In genomic region chr17:81115219-81115618, GRCh38 we compare ENCODE assay signal across 17 cellular contexts.
DNase-seq lines count a peak whose midpoint lies in the region; ATAC-seq lines count a peak whose summit lies in the region.
"Had no signal": no experiment of that assay in that cellular context is flagged by ENCODE, and none has a peak within 500 bp of the region (broad histone marks: within the 10 kb centered on the region; RNA-seq: fewer than 3 reads in every experiment).

No MANE protein-coding gene starts in this region.

- DNase-seq in stimulated activated effector memory CD8-positive, alpha-beta T cell treated with anti-CD3 and anti-CD28 coated beads, Interleukin-12 subunit alpha, Interleukin-12 subunit beta, amount 100 ng/mL, for 72 hours (ENCODE audit: low spot score in 2 of 2), result no peak
- DNase-seq in activated naive CD4-positive, alpha-beta T cell treated with anti-CD3 and anti-CD28 coated beads, Interleukin-2, amount 10 ng/mL, durations not matched to agents 7 days and 5 days, result no peak
- DNase-seq in stimulated activated naive B cell treated with anti-CD40 and anti-IgM and Interleukin-4, amounts not matched to agents 10 μg/mL and 1 μg/mL and 100 μg/mL, for 72 hours, result no peak
- no peak for DNase-seq in activated CD8-positive, alpha-beta memory T cell treated with anti-CD3 and anti-CD28 coated beads, Interleukin-2, amount 50 U/mL, for 4 hours
- DNase-seq: AML-193, GM23248, H9, NCI-H1105, NCI-H2029 treated with DMSO at 0.1 percent for 48 hours, NCI-H226 had no signal

- H3K4me1 Mint-ChIP-seq in stimulated activated effector memory CD8-positive, alpha-beta T cell treated with anti-CD3 and anti-CD28 coated beads, Interleukin-12 subunit alpha, Interleukin-12 subunit beta, amount 100 ng/mL, for 72 hours, result peaks cover 11% of the 10 kb centered on the region
- peaks cover 3% of the 10 kb centered on the region for H3K4me1 Mint-ChIP-seq in activated naive CD4-positive, alpha-beta T cell treated with anti-CD3 and anti-CD28 coated beads, Interleukin-2, amount 10 ng/mL, durations not matched to agents 7 days and 5 days
- peaks cover 9 to 12% of the 10 kb centered on the region in 2 donors for H3K4me1 Mint-ChIP-seq in stimulated activated naive B cell treated with anti-CD40 and anti-IgM and Interleukin-4, amounts not matched to agents 10 μg/mL and 1 μg/mL and 100 μg/mL, for 72 hours

- no peak overlapping the region for H3K4me3 ChIP-seq in BLaER1 treated with 17β-estradiol and CSF1 and Interleukin-3, amounts not matched to agents 10 nM and 100 nM
- H3K4me3 ChIP-seq in duodenal mucosa (ENCODE audit: low read depth in 1 of 2, low read length in 2 of 2), result no peak overlapping the region
- H3K4me3 ChIP-seq: GM23248, SJSA1 had no signal

- peaks cover 0 to 70% (median 50%) of the 10 kb centered on the region in 10 experiments; a peak in 16 of 20 replicates for H3K4me1 ChIP-seq in BLaER1 treated with 17β-estradiol and CSF1 and Interleukin-3, amounts not matched to agents 10 nM and 100 nM
- H3K4me1 ChIP-seq in duodenal mucosa (ENCODE audit: control insufficient read depth in 1 of 2, insufficient read depth in 2 of 2, low read length in 2 of 2), result peaks cover 0 to 20% of the 10 kb centered on the region in 2 donors

- peak overlapping the region in 3 of 11 experiments; percentile 27 to 50 (median 43); a peak in 2 of 22 replicates for H3K9ac ChIP-seq in BLaER1 treated with 17β-estradiol and CSF1 and Interleukin-3, amounts not matched to agents 10 nM and 100 nM
- H3K9ac ChIP-seq in duodenal mucosa (ENCODE audit: low read depth in 1 of 2, low read length in 2 of 2), result no peak overlapping the region
- H3K9ac ChIP-seq: GM23248, KMS-11 had no signal

- peaks cover 61 to 88% (median 81%) of the 10 kb centered on the region in 11 experiments for H3K27me3 ChIP-seq in BLaER1 treated with 17β-estradiol and CSF1 and Interleukin-3, amounts not matched to agents 10 nM and 100 nM
- no peaks in the 10 kb centered on the region for H3K27me3 ChIP-seq in duodenal mucosa (ENCODE audit: control insufficient read depth in 1 of 2, insufficient read depth in 2 of 2, low read length in 2 of 2)

- no peak overlapping the region for H3K27ac ChIP-seq in BLaER1 treated with 17β-estradiol and CSF1 and Interleukin-3, amounts not matched to agents 10 nM and 100 nM
- peak overlapping the region; percentile 26 for H3K27ac ChIP-seq in angular gyrus (ENCODE audit: low read depth, low read length)
- H3K27ac ChIP-seq in duodenal mucosa (ENCODE audit: low read depth, low read length), result peak overlapping the region; percentile 6
- H3K27ac ChIP-seq: GM23248, KMS-11, SJSA1 had no signal

- peaks cover 7% of the 10 kb centered on the region for H3K36me3 Mint-ChIP-seq in stimulated activated effector memory CD8-positive, alpha-beta T cell treated with anti-CD3 and anti-CD28 coated beads, Interleukin-12 subunit alpha, Interleukin-12 subunit beta, amount 100 ng/mL, for 72 hours
- no peaks in the 10 kb centered on the region for H3K36me3 Mint-ChIP-seq in activated naive CD4-positive, alpha-beta T cell treated with anti-CD3 and anti-CD28 coated beads, Interleukin-2, amount 10 ng/mL, durations not matched to agents 7 days and 5 days
- H3K36me3 Mint-ChIP-seq in stimulated activated naive B cell treated with anti-CD40 and anti-IgM and Interleukin-4, amounts not matched to agents 10 μg/mL and 1 μg/mL and 100 μg/mL, for 72 hours, result no peaks in the 10 kb centered on the region

- no peak for ATAC-seq in stimulated activated effector memory CD8-positive, alpha-beta T cell treated with anti-CD3 and anti-CD28 coated beads, Interleukin-12 subunit alpha, Interleukin-12 subunit beta, amount 100 ng/mL, for 72 hours
- no peak for ATAC-seq in stimulated activated naive B cell treated with anti-CD40 and anti-IgM and Interleukin-4, amounts not matched to agents 10 μg/mL and 1 μg/mL and 100 μg/mL, for 72 hours (replicated peaks)
- no peak for ATAC-seq in GM19035 (IDR thresholded peaks at IDR 0.05; ENCODE audit: unreplicated experiment)

- no peak overlapping the region for H3K4me3 Mint-ChIP-seq in stimulated activated effector memory CD8-positive, alpha-beta T cell treated with anti-CD3 and anti-CD28 coated beads, Interleukin-12 subunit alpha, Interleukin-12 subunit beta, amount 100 ng/mL, for 72 hours
- no peak overlapping the region for H3K4me3 Mint-ChIP-seq in activated naive CD4-positive, alpha-beta T cell treated with anti-CD3 and anti-CD28 coated beads, Interleukin-2, amount 10 ng/mL, durations not matched to agents 7 days and 5 days
- H3K4me3 Mint-ChIP-seq in stimulated activated naive B cell treated with anti-CD40 and anti-IgM and Interleukin-4, amounts not matched to agents 10 μg/mL and 1 μg/mL and 100 μg/mL, for 72 hours, result no peak overlapping the region
- H3K4me3 Mint-ChIP-seq: CD14-positive monocyte, H9 had no signal

- peaks cover 17% of the 10 kb centered on the region for H3K27me3 Mint-ChIP-seq in activated naive CD4-positive, alpha-beta T cell treated with anti-CD3 and anti-CD28 coated beads, Interleukin-2, amount 10 ng/mL, durations not matched to agents 7 days and 5 days
- H3K27me3 Mint-ChIP-seq in stimulated activated naive B cell treated with anti-CD40 and anti-IgM and Interleukin-4, amounts not matched to agents 10 μg/mL and 1 μg/mL and 100 μg/mL, for 72 hours, result peaks cover 8 to 15% of the 10 kb centered on the region in 2 donors

- H4K20me1 ChIP-seq in BLaER1 treated with 17β-estradiol and CSF1 and Interleukin-3, amounts not matched to agents 10 nM and 100 nM, result peaks cover 0 to 92% (median 21%) of the 10 kb centered on the region in 11 experiments; a peak in 15 of 22 replicates

- H3K4me2 ChIP-seq in BLaER1 treated with 17β-estradiol and CSF1 and Interleukin-3, amounts not matched to agents 10 nM and 100 nM, result peak overlapping the region in 8 of 11 experiments; percentile 61 to 89 (median 82); a peak in 16 of 22 replicates
- H3K4me2 ChIP-seq: KMS-11 had no signal

- H3K9me3 Mint-ChIP-seq in stimulated activated effector memory CD8-positive, alpha-beta T cell treated with anti-CD3 and anti-CD28 coated beads, Interleukin-12 subunit alpha, Interleukin-12 subunit beta, amount 100 ng/mL, for 72 hours, result no peaks in the 10 kb centered on the region
- no peaks in the 10 kb centered on the region for H3K9me3 Mint-ChIP-seq in activated naive CD4-positive, alpha-beta T cell treated with anti-CD3 and anti-CD28 coated beads, Interleukin-2, amount 10 ng/mL, durations not matched to agents 7 days and 5 days
- H3K9me3 Mint-ChIP-seq in stimulated activated naive B cell treated with anti-CD40 and anti-IgM and Interleukin-4, amounts not matched to agents 10 μg/mL and 1 μg/mL and 100 μg/mL, for 72 hours, result no peaks in the 10 kb centered on the region
- H3K9me3 Mint-ChIP-seq: CD14-positive monocyte, H9 had no signal

- H3K36me3 ChIP-seq in BLaER1 treated with 17β-estradiol and CSF1 and Interleukin-3, amounts not matched to agents 10 nM and 100 nM, result no peaks in the 10 kb centered on the region; a peak in 1 of 22 replicates
- H3K36me3 ChIP-seq in duodenal mucosa (ENCODE audit: control insufficient read depth in 1 of 2, insufficient read depth in 2 of 2, low read length in 2 of 2), result peaks cover 11 to 15% of the 10 kb centered on the region in 2 donors

- CTCF ChIA-PET in activated naive CD4-positive, alpha-beta T cell treated with anti-CD3 and anti-CD28 coated beads, Interleukin-2, amount 10 ng/mL, durations not matched to agents 7 days and 5 days (lab: Charles Lee), result no interaction called here

- H3K9me3 ChIP-seq in BLaER1 treated with 17β-estradiol and CSF1 and Interleukin-3, amounts not matched to agents 10 nM and 100 nM (replicated peaks in 1 of 11), result no peaks in the 10 kb centered on the region
- H3K9me3 ChIP-seq in duodenal mucosa (ENCODE audit: control insufficient read depth in 1 of 2, low read length in 2 of 2), result no peaks in the 10 kb centered on the region

- H3K27ac Mint-ChIP-seq in stimulated activated effector memory CD8-positive, alpha-beta T cell treated with anti-CD3 and anti-CD28 coated beads, Interleukin-12 subunit alpha, Interleukin-12 subunit beta, amount 100 ng/mL, for 72 hours, result peak overlapping the region; percentile 54
- no peak overlapping the region for H3K27ac Mint-ChIP-seq in activated naive CD4-positive, alpha-beta T cell treated with anti-CD3 and anti-CD28 coated beads, Interleukin-2, amount 10 ng/mL, durations not matched to agents 7 days and 5 days
- H3K27ac Mint-ChIP-seq in stimulated activated naive B cell treated with anti-CD40 and anti-IgM and Interleukin-4, amounts not matched to agents 10 μg/mL and 1 μg/mL and 100 μg/mL, for 72 hours, result no peak overlapping the region

Comparison
In these comparisons a context has a peak if more than half of its experiments do, and no peak if none do; other contexts are left out.
1. H3K27ac ChIP-seq: peak in angular gyrus (single experiment) and duodenal mucosa (single experiment); none in BLaER1 treated with 17β-estradiol and CSF1 and Interleukin-3, amounts not matched to agents 10 nM and 100 nM (0 of 11).